In the genomic region with DNA sequence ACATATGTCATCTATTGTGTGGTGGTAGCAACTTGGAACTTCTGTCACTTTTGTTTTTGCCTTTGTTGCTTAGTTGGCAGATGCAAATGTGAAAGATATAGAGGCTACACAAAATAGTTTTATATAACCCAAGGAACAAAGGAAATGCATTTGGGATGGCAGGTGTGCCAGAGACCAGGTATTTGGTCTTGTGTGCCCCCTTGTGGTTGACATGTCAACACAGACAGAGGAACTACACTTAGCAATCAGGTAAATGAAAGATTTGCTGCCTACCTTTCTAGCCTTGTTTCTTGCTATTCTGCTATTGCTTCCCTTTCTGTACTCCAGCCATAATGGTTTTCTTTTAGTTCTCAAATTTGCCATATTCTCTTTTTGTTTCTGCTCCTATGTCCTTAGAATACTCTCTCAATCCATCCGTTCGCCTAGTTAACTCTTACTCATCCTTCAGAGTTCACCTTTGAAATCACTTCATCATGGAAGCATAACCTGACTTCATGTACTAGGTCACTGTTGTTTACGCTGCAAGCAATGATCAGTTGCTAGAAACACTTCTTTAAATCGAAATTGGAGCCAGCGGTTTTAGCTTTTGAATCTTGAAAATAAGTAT, we compare ENCODE assay signal across 10 cellular contexts.
DNase-seq lines count a peak whose midpoint lies in the region; ATAC-seq and TF ChIP-seq lines count a peak whose summit lies in the region.
"Had no signal": no experiment of that assay in that cellular context is flagged by ENCODE, and none has a peak within 500 bp of the region (broad histone marks: within the 10 kb centered on the region; RNA-seq: fewer than 3 reads in every experiment).

No MANE protein-coding gene starts in this region.

- H3K4me1 ChIP-seq in neural progenitor cell = peaks cover 16% of the 10 kb centered on the region

- peaks cover 30% of the 10 kb centered on the region for H3F3A ChIP-seq in neural progenitor cell (ENCODE audit: low read depth)

- peaks cover 31% of the 10 kb centered on the region for H3K9me3 Mint-ChIP-seq in neural progenitor cell

- H3K27ac ChIP-seq in neural progenitor cell = no peak overlapping the region
- H3K27ac ChIP-seq: epithelial cell of prostate had no signal

- peak; percentile 72 for ATAC-seq in GM19351 (IDR thresholded peaks at IDR 0.05; ENCODE audit: unreplicated experiment)

- peaks cover 14% of the 10 kb centered on the region for H3K4me1 Mint-ChIP-seq in neural progenitor cell

- peaks cover 94% of the 10 kb centered on the region for H3K79me2 ChIP-seq in neural progenitor cell (ENCODE audit: low read depth)

- peak; percentile 74 for TF ChIP-seq CTCF in neural progenitor cell (IDR thresholded peaks at IDR 0.05)

- peaks cover 16% of the 10 kb centered on the region for H3K36me3 ChIP-seq in neural progenitor cell

- no peaks in the 10 kb centered on the region for H4K20me1 ChIP-seq in neural progenitor cell (ENCODE audit: low read depth)

- DNase-seq in COR-L47 (lab: John Stamatoyannopoulos, UW) = peak; percentile 62
- peak; percentile 30 for DNase-seq in NCI-H128 (lab: John Stamatoyannopoulos, UW; ENCODE audit: unreplicated experiment)
- peak; percentile 29 for DNase-seq in cerebellar cortex (ENCODE audit: low spot score)
- DNase-seq in neural progenitor cell (ENCODE audit: low spot score) = peak; percentile 70
- DNase-seq in NCI-H524 treated with DMSO at 0.1 percent for 48 hours (lab: John Stamatoyannopoulos, UW) = no peak
- DNase-seq in NCI-H446 treated with DMSO at 0.1 percent for 48 hours (lab: John Stamatoyannopoulos, UW) = no peak
- no peak for DNase-seq in SKM-1 (lab: John Stamatoyannopoulos, UW; ENCODE audit: unreplicated experiment)

- H3K36me3 Mint-ChIP-seq in neural progenitor cell = peaks cover 22% of the 10 kb centered on the region

- H3K4me3 Mint-ChIP-seq in neural progenitor cell = no peak overlapping the region
- H3K4me3 Mint-ChIP-seq: stimulated activated naive CD8-positive, alpha-beta T cell treated with anti-CD3 and anti-CD28 coated beads, Interleukin-15, Interleukin-2, amounts not matched to agents 100 ng/mL and 50 ng/mL, for 24 hours had no signal

- no peak overlapping the region for H2AFZ ChIP-seq in neural progenitor cell (replicated peaks)

- H3K9ac ChIP-seq in neural progenitor cell = no peak overlapping the region

- no peaks in the 10 kb centered on the region for H3K27me3 ChIP-seq in neural progenitor cell

- H3K4me2 ChIP-seq in neural progenitor cell = no peak overlapping the region

- H3K27me3 Mint-ChIP-seq in neural progenitor cell (ENCODE audit: insufficient read depth, low read depth) = peaks cover 2% of the 10 kb centered on the region

- peaks cover 14% of the 10 kb centered on the region for H3K9me3 ChIP-seq in neural progenitor cell (ENCODE audit: low read depth)

- H3K27ac Mint-ChIP-seq in neural progenitor cell = no peak overlapping the region
- H3K27ac Mint-ChIP-seq: stimulated activated naive CD8-positive, alpha-beta T cell treated with anti-CD3 and anti-CD28 coated beads, Interleukin-15, Interleukin-2, amounts not matched to agents 100 ng/mL and 50 ng/mL, for 24 hours had no signal

- no peak overlapping the region for H3K4me3 ChIP-seq in neural progenitor cell

Comparison
In these comparisons a context has a peak if more than half of its experiments do, and no peak if none do; other contexts are left out.
1. DNase-seq: peak in COR-L47 (single experiment), NCI-H128 (single experiment), cerebellar cortex (single experiment) and neural progenitor cell (single experiment); none in NCI-H524 treated with DMSO at 0.1 percent for 48 hours (single experiment), NCI-H446 treated with DMSO at 0.1 percent for 48 hours (single experiment) and SKM-1 (single experiment).